In the genomic region with DNA sequence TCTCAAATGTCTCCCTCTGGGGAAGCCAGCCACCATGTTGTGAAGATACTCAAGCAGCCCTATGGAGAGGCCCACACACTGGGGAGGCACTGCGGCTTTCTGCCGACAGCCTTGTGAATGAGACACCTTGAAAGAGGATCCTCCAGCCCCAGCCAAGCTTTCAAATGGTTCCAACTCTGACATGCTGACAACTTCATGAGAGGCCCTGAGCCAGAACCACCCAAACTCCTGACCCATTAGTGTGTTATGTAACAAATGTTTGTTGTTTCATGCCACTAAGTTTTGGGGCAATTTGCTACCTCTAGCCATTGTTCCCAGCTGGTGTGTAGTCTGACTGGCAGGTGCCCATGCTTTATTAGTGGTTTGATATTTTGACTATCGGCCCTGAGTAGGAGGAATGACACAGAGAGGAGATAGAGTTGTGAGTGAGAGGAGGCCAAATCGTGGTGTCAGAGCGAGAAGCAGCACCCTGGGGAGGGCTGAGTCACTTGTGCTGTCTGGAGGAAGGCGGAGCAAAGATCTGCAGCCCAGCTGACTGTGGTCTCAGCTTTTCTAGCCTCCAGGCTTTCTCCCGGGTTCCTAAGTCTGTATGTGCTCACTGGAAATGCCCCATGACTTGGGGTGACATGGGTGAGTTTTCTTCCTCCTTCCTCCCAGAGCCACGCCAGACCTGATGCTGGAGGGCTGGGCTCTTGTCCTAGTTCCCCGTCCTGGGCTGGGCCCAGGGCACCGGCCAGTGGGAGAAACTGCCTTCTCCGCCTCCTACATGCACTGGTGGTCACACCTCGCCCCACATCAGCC, we compare ENCODE assay signal across 1 cellular context.
TF ChIP-seq lines count a peak whose summit lies in the region.

No MANE protein-coding gene starts in this region.

TF ChIP-seq in GM12878, 131 proteins besides CTCF, POLR2A, EP300 and RAD21 (continued from another document):
- TF ChIP-seq BRCA1 (IDR thresholded peaks at IDR 0.05; ENCODE audit: low read depth, low read length) (no peak), ZBED1 (IDR thresholded peaks at IDR 0.05; ENCODE audit: borderline replicate concordance) (peak; percentile 86), NFIC (IDR thresholded peaks at IDR 0.05; ENCODE audit: low read depth, low read length) (no peak), CBX3 (IDR thresholded peaks at IDR 0.05; ENCODE audit: borderline replicate concordance, low read depth) (no peak), SPI1 (IDR thresholded peaks at IDR 0.05; ENCODE audit: borderline replicate concordance, insufficient read depth, low read depth, low read length) (no peak), CHD2 (IDR thresholded peaks at IDR 0.05; ENCODE audit: borderline replicate concordance, low read depth, low read length) (peak; percentile 56; the same call in 1 of the 2 replicates), JUNB (IDR thresholded peaks at IDR 0.05) (peak; percentile 44; the same call in 1 of the 2 replicates), SP1 (IDR thresholded peaks at IDR 0.05; ENCODE audit: low read depth, low read length) (peak; percentile 45), RELA (IDR thresholded peaks at IDR 0.05; ENCODE audit: borderline replicate concordance, partially characterized antibody) (no peak), NFXL1 (IDR thresholded peaks at IDR 0.05; ENCODE audit: borderline replicate concordance) (no peak), MEF2A (IDR thresholded peaks at IDR 0.05; ENCODE audit: insufficient read depth, low read depth, low read length) (peak; percentile 60; the same call in 1 of the 2 replicates), MXI1 (IDR thresholded peaks at IDR 0.05; ENCODE audit: low read depth, low read length) (peak; percentile 36; the same call in 1 of the 2 replicates), SMAD5 (IDR thresholded peaks at IDR 0.05; ENCODE audit: low read depth) (0 out of 2 replicates have a peak, but pooled peaks have one; percentile 87), BACH1 (IDR thresholded peaks at IDR 0.05; ENCODE audit: borderline replicate concordance) (0 out of 2 replicates have a peak, but pooled peaks have one; percentile 34), GATAD2B (conservative IDR thresholded peaks at IDR 0.05; ENCODE audit: low read depth) (peak; percentile 75), SMC3 (IDR thresholded peaks at IDR 0.05; ENCODE audit: borderline replicate concordance, low read length) (no peak), TARDBP (IDR thresholded peaks at IDR 0.05; ENCODE audit: borderline replicate concordance) (no peak)
- TF ChIP-seq, protein P1, sequence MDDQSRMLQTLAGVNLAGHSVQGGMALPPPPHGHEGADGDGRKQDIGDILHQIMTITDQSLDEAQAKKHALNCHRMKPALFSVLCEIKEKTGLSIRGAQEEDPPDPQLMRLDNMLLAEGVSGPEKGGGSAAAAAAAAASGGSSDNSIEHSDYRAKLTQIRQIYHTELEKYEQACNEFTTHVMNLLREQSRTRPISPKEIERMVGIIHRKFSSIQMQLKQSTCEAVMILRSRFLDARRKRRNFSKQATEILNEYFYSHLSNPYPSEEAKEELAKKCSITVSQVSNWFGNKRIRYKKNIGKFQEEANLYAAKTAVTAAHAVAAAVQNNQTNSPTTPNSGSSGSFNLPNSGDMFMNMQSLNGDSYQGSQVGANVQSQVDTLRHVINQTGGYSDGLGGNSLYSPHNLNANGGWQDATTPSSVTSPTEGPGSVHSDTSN (IDR thresholded peaks at IDR 0.05; ENCODE audit: insufficient replicate concordance, low read depth, low read length): no peak
- TF ChIP-seq, protein P2, sequence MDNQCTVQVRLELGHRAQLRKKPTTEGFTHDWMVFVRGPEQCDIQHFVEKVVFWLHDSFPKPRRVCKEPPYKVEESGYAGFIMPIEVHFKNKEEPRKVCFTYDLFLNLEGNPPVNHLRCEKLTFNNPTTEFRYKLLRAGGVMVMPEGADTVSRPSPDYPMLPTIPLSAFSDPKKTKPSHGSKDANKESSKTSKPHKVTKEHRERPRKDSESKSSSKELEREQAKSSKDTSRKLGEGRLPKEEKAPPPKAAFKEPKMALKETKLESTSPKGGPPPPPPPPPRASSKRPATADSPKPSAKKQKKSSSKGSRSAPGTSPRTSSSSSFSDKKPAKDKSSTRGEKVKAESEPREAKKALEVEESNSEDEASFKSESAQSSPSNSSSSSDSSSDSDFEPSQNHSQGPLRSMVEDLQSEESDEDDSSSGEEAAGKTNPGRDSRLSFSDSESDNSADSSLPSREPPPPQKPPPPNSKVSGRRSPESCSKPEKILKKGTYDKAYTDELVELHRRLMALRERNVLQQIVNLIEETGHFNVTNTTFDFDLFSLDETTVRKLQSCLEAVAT (IDR thresholded peaks at IDR 0.05): peak; percentile 92
- TF ChIP-seq, protein P3, sequence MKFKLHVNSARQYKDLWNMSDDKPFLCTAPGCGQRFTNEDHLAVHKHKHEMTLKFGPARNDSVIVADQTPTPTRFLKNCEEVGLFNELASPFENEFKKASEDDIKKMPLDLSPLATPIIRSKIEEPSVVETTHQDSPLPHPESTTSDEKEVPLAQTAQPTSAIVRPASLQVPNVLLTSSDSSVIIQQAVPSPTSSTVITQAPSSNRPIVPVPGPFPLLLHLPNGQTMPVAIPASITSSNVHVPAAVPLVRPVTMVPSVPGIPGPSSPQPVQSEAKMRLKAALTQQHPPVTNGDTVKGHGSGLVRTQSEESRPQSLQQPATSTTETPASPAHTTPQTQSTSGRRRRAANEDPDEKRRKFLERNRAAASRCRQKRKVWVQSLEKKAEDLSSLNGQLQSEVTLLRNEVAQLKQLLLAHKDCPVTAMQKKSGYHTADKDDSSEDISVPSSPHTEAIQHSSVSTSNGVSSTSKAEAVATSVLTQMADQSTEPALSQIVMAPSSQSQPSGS (IDR thresholded peaks at IDR 0.05; ENCODE audit: low read length): no peak
- TF ChIP-seq, protein P4, sequence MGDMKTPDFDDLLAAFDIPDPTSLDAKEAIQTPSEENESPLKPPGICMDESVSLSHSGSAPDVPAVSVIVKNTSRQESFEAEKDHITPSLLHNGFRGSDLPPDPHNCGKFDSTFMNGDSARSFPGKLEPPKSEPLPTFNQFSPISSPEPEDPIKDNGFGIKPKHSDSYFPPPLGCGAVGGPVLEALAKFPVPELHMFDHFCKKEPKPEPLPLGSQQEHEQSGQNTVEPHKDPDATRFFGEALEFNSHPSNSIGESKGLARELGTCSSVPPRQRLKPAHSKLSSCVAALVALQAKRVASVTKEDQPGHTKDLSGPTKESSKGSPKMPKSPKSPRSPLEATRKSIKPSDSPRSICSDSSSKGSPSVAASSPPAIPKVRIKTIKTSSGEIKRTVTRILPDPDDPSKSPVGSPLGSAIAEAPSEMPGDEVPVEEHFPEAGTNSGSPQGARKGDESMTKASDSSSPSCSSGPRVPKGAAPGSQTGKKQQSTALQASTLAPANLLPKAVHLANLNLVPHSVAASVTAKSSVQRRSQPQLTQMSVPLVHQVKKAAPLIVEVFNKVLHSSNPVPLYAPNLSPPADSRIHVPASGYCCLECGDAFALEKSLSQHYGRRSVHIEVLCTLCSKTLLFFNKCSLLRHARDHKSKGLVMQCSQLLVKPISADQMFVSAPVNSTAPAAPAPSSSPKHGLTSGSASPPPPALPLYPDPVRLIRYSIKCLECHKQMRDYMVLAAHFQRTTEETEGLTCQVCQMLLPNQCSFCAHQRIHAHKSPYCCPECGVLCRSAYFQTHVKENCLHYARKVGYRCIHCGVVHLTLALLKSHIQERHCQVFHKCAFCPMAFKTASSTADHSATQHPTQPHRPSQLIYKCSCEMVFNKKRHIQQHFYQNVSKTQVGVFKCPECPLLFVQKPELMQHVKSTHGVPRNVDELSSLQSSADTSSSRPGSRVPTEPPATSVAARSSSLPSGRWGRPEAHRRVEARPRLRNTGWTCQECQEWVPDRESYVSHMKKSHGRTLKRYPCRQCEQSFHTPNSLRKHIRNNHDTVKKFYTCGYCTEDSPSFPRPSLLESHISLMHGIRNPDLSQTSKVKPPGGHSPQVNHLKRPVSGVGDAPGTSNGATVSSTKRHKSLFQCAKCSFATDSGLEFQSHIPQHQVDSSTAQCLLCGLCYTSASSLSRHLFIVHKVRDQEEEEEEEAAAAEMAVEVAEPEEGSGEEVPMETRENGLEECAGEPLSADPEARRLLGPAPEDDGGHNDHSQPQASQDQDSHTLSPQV (IDR thresholded peaks at IDR 0.05): no peak
- TF ChIP-seq, protein P5, sequence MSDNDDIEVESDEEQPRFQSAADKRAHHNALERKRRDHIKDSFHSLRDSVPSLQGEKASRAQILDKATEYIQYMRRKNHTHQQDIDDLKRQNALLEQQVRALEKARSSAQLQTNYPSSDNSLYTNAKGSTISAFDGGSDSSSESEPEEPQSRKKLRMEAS (IDR thresholded peaks at IDR 0.05; ENCODE audit: low read depth, low read length): no peak
- TF ChIP-seq, protein P6, sequence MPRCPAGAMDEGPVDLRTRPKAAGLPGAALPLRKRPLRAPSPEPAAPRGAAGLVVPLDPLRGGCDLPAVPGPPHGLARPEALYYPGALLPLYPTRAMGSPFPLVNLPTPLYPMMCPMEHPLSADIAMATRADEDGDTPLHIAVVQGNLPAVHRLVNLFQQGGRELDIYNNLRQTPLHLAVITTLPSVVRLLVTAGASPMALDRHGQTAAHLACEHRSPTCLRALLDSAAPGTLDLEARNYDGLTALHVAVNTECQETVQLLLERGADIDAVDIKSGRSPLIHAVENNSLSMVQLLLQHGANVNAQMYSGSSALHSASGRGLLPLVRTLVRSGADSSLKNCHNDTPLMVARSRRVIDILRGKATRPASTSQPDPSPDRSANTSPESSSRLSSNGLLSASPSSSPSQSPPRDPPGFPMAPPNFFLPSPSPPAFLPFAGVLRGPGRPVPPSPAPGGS (IDR thresholded peaks at IDR 0.05; ENCODE audit: borderline replicate concordance, insufficient read depth, low read depth, low read length, poor library complexity, severe bottlenecking): peak; percentile 5
